Comparison of ENCODE assay signal across 26 cellular contexts in genomic region chr1:151716405-151716762, GRCh38. TPM values are rescaled to one million over a fixed set of nuclear protein-coding genes. Genes with fewer than 3 reads are reported as not detected.
DNase-seq lines count a peak whose midpoint lies in the region; ATAC-seq and TF ChIP-seq lines count a peak whose summit lies in the region.
"Had no signal": no experiment of that assay in that cellular context is flagged by ENCODE, and none has a peak within 500 bp of the region (broad histone marks: within the 10 kb centered on the region; RNA-seq: fewer than 3 reads in every experiment).

No MANE protein-coding gene starts in this region.

- H2BK12ac ChIP-seq in H9 (ENCODE audit: insufficient read length, low read depth, low read length) = no peak overlapping the region

- H3K27me3 Mint-ChIP-seq in H9 (ENCODE audit: low read depth) (peaks cover 50% of the 10 kb centered on the region), WTC11 (ENCODE audit: low read depth) (peaks cover 58% of the 10 kb centered on the region)

- peak overlapping the region; percentile 30 for H3K4me3 ChIP-seq in iPS-11a (ENCODE audit: low read depth, low read length)
- H3K4me3 ChIP-seq in osteoblast (ENCODE audit: insufficient read depth, low read length) = no peak overlapping the region
- H3K4me3 ChIP-seq: GM12878, skin epidermis had no signal

- no peak overlapping the region for H4K91ac ChIP-seq in H9 (ENCODE audit: insufficient read length, low read depth, low read length)

- no peak overlapping the region for H2BK5ac ChIP-seq in H9 (ENCODE audit: insufficient read length, low read length)

- no peak overlapping the region for H2AFZ ChIP-seq in H9 (ENCODE audit: low read length)
- H2AFZ ChIP-seq in osteoblast (ENCODE audit: low read length) = no peak overlapping the region

- no peak overlapping the region for H3K9ac ChIP-seq in H9 (ENCODE audit: extremely low read depth, insufficient read length, low read length)

- H3K9me3 ChIP-seq in H9 (ENCODE audit: control insufficient read depth, low read depth, low read length) = no peaks in the 10 kb centered on the region
- H3K9me3 ChIP-seq in osteoblast (ENCODE audit: low read depth, low read length) = no peaks in the 10 kb centered on the region
- H3K9me3 ChIP-seq: heart left ventricle, psoas muscle had no signal

- no peak for DNase-seq in H9
- no peak for DNase-seq in WTC11 (ENCODE audit: low spot score)
- peak; percentile 73 for DNase-seq in osteoblast (ENCODE audit: insufficient read length, low spot score, missing footprints)
- no peak for DNase-seq in NCI-H2196 (lab: John Stamatoyannopoulos, UW; ENCODE audit: unreplicated experiment)
- DNase-seq in NCI-H187 (lab: John Stamatoyannopoulos, UW) = no peak
- no peak for DNase-seq in kidney glomerular epithelial cell (lab: John Stamatoyannopoulos, UW)
- no peak for DNase-seq in stimulated activated CD4-positive, alpha-beta T cell treated with anti-CD3 and anti-CD28 coated beads, Interleukin-4, amount 100 ng/mL, for 1 hour
- DNase-seq: activated naive CD4-positive, alpha-beta T cell treated with Interleukin-2 at 50 U/mL for 16 hours; activated T-cell treated with anti-CD3 and anti-CD28 coated beads, Interleukin-2, amount 50 U/mL, for 24 hours; central memory CD4-positive, alpha-beta T cell; GOT3; heart left ventricle; mammary epithelial cell; psoas muscle; stimulated activated CD4-positive, alpha-beta T cell treated with anti-CD3 and anti-CD28 coated beads, Interleukin-2, amount 100 ng/mL, for 48 hours; T1000; trophoblast cell had no signal

- H4K5ac ChIP-seq in H9 (ENCODE audit: insufficient read length, low read depth, low read length) = no peak overlapping the region

- H3K36me3 Mint-ChIP-seq in H9 (ENCODE audit: insufficient read depth in 1 of 3, low read depth in 3 of 3) = no peaks in the 10 kb centered on the region
- H3K36me3 Mint-ChIP-seq in WTC11 = no peaks in the 10 kb centered on the region
- H3K36me3 Mint-ChIP-seq: CD4-positive, alpha-beta memory T cell had no signal

- no peak overlapping the region for H2BK120ac ChIP-seq in H9 (ENCODE audit: low read depth, low read length, poor library complexity, severe bottlenecking)

- TF ChIP-seq CTCF in H9 (conservative IDR thresholded peaks at IDR 0.05) (no peak; the same call in 2 of the 3 replicates), WTC11 (IDR thresholded peaks at IDR 0.05) (no peak), osteoblast (IDR thresholded peaks at IDR 0.05; ENCODE audit: extremely low read depth, low read depth, low read length) (no peak)

- H3K4me1 ChIP-seq in H9 (ENCODE audit: insufficient read depth, low read length) (0 out of 2 replicates have a peak, but pooled peaks cover 6% of the 10 kb centered on the region), osteoblast (ENCODE audit: insufficient read depth, low read length) (peaks cover 9% of the 10 kb centered on the region)

- H2BK15ac ChIP-seq in H9 (ENCODE audit: low read depth, low read length) = no peak overlapping the region

- POLR2A ChIA-PET in WTC11 (lab: Charles Lee) = interaction anchor here (0.6 to 2.1 kb wide), 5 partner anchors 12 to 123 kb away, joined by 3 to 7 read pairs (median 4); partner anchors contain the start of genes C2CD4D, MRPL9 and TDRKH

- no peak overlapping the region for H4K8ac ChIP-seq in H9 (replicated peaks; ENCODE audit: insufficient read length, low read depth, low read length)

- no peak overlapping the region for H2BK20ac ChIP-seq in H9 (ENCODE audit: low read depth, low read length, poor library complexity, severe bottlenecking)

- H3K14ac ChIP-seq in H9 (ENCODE audit: insufficient read depth, low read length) = no peak overlapping the region

- H3K4me1 Mint-ChIP-seq in H9 (peaks cover 53 to 58% of the 10 kb centered on the region in 2 experiments), WTC11 (peaks cover 27% of the 10 kb centered on the region)

- H3K79me2 ChIP-seq in H9 (ENCODE audit: insufficient read depth, low read length) (no peaks in the 10 kb centered on the region), osteoblast (ENCODE audit: insufficient read depth, low read length) (no peaks in the 10 kb centered on the region)

- H3K36me3 ChIP-seq in osteoblast (ENCODE audit: insufficient read depth, low read length) = no peaks in the 10 kb centered on the region
- H3K36me3 ChIP-seq: heart left ventricle had no signal

- no peak overlapping the region for H3K18ac ChIP-seq in H9 (ENCODE audit: insufficient read length, low read depth, low read length)

- H3K23ac ChIP-seq in H9 (ENCODE audit: insufficient read length, low read depth, low read length) = no peak overlapping the region

- no peak overlapping the region for H3K4ac ChIP-seq in H9 (ENCODE audit: low read depth, low read length)

- no peak overlapping the region for H3T11ph ChIP-seq in H9 (ENCODE audit: low read length)

- no peak overlapping the region for H2AK5ac ChIP-seq in H9 (ENCODE audit: insufficient read length, low read length)

- no peak for ATAC-seq in WTC11
- ATAC-seq: GM12878, psoas muscle had no signal

- WGBS in H9 (ENCODE audit: extremely low coverage, insufficient read length, low lambda C conversion rate) = no CpG with 5 or more reads among the region's 11 CpGs

- H3K4me2 ChIP-seq in H9 (ENCODE audit: insufficient read depth, insufficient read length, low read length) (peak overlapping the region; percentile 80), osteoblast (ENCODE audit: insufficient read depth, low read length) (no peak overlapping the region)

- H3K27ac Mint-ChIP-seq in H9 (no peak overlapping the region; a peak in 1 of 7 replicates), WTC11 (no peak overlapping the region)
- H3K27ac Mint-ChIP-seq: activated T-cell treated with anti-CD3 and anti-CD28 coated beads, Interleukin-2, amount 50 U/mL, for 24 hours had no signal

- H3K79me1 ChIP-seq in H9 (ENCODE audit: insufficient read depth, low read depth, low read length, poor library complexity, severe bottlenecking) = no peaks in the 10 kb centered on the region

- H3K27ac ChIP-seq in H9 (ENCODE audit: insufficient read length, low read depth, low read length) = no peak overlapping the region
- no peak overlapping the region for H3K27ac ChIP-seq in osteoblast (ENCODE audit: low read depth, low read length)
- H3K27ac ChIP-seq: heart left ventricle, psoas muscle, RWPE1, skin epidermis had no signal

- CTCF ChIA-PET in WTC11 (lab: Charles Lee) = interaction anchor here (0.6 to 3.9 kb wide), 18 partner anchors 8 to 321 kb away, joined by 3 to 48 read pairs (median 4); partner anchors contain the start of genes CGN and SNX27

- peak overlapping the region; percentile 62 to 82 for H3K4me3 Mint-ChIP-seq in H9
- H3K4me3 Mint-ChIP-seq in WTC11 = peak overlapping the region; percentile 75
- H3K4me3 Mint-ChIP-seq: activated T-cell treated with anti-CD3 and anti-CD28 coated beads, Interleukin-2, amount 50 U/mL, for 24 hours had no signal

- no peak overlapping the region for H3K56ac ChIP-seq in H9 (ENCODE audit: insufficient read length, low read depth, low read length)

- H3K27me3 ChIP-seq in H9 (ENCODE audit: insufficient read depth, low read length) (peaks cover 12% of the 10 kb centered on the region; the same call in 1 of the 2 replicates), osteoblast (ENCODE audit: insufficient read depth, low read length) (peaks cover 58% of the 10 kb centered on the region)

- H4K20me1 ChIP-seq in H9 (ENCODE audit: control insufficient read depth, insufficient read depth, insufficient read length) = no peaks in the 10 kb centered on the region
- H4K20me1 ChIP-seq in osteoblast (ENCODE audit: insufficient read depth, low read length) = no peaks in the 10 kb centered on the region

- peaks cover 15% of the 10 kb centered on the region for H3K23me2 ChIP-seq in H9 (ENCODE audit: insufficient read length, low read depth, low read length, poor library complexity, severe bottlenecking)

- H3K9me3 Mint-ChIP-seq in H9 (no peaks in the 10 kb centered on the region), WTC11 (no peaks in the 10 kb centered on the region)
- H3K9me3 Mint-ChIP-seq: activated T-cell treated with anti-CD3 and anti-CD28 coated beads, Interleukin-2, amount 50 U/mL, for 24 hours; CD4-positive, alpha-beta memory T cell; stimulated activated naive CD8-positive, alpha-beta T cell treated with anti-CD3 and anti-CD28 coated beads, Interleukin-15, amount 100 ng/mL, for 72 hours had no signal

TF ChIP-seq in WTC11, 78 proteins besides CTCF, POLR2A, EP300 and RAD21 (continues in another document):
- TF ChIP-seq AR (CRISPR knock-in tag; IDR thresholded peaks at IDR 0.05) (no peak), FOXK1 (CRISPR knock-in tag; IDR thresholded peaks at IDR 0.05) (no peak)

RNA-seq across cellular contexts. Expression of gene CELF3, which starts 0.2 kb away (rescaled TPM):
- 0.90 and 1.0 TPM in 2 replicates for total RNA-seq in H9 (2021)
- total RNA-seq in WTC11 (2021) = 0.34 to 0.64 TPM (median 0.42 TPM) in 3 replicates
- not detected in 2 replicates for total RNA-seq in osteoblast
- total RNA-seq: CD4-positive, alpha-beta memory T cell; GM12878; heart left ventricle; mammary epithelial cell; naive thymus-derived CD4-positive, alpha-beta T cell; NCI-H460; psoas muscle had no signal

RNA-seq across cellular contexts. Expression of gene RIIAD1, which starts 4.9 kb away (rescaled TPM):
- total RNA-seq in H9 (2021) = 1.4 TPM in 1 of 2 replicates, not detected in the other
- 0.92 TPM in 1 of 3 replicates, not detected in the others for total RNA-seq in WTC11 (2021)
- not detected in 2 replicates for total RNA-seq in osteoblast
- total RNA-seq: CD4-positive, alpha-beta memory T cell; GM12878; HT-29; mammary epithelial cell; naive thymus-derived CD4-positive, alpha-beta T cell; NCI-H460 had no signal

RNA-seq across cellular contexts. Expression of gene MRPL9, which starts 46.9 kb away (rescaled TPM):
- total RNA-seq in H9 (2021) = 100 and 102 TPM in 2 replicates
- total RNA-seq in WTC11 (2021) = 88.8 to 99.3 TPM (median 95.5 TPM) in 3 replicates
- 68.4 and 73.8 TPM in 2 replicates for total RNA-seq in osteoblast
